In genomic region chr7:144239365-144239764, GRCh38 we compare ENCODE assay signal across 10 cellular contexts. TPM values are rescaled to one million over a fixed set of nuclear protein-coding genes. Genes with fewer than 3 reads are reported as not detected.
"Had no signal": no experiment of that assay in that cellular context is flagged by ENCODE, and none has a peak within 500 bp of the region (broad histone marks: within the 10 kb centered on the region; RNA-seq: fewer than 3 reads in every experiment).

TSS of gene OR2A42 (minus strand) at chr7:144239605. CDS start at chr7:144232843, 6,762 bp downstream.

RNA-seq across cellular contexts. Expression of gene OR2A42, which starts in this region (rescaled TPM):
- total RNA-seq: activated B cell treated with CpG ODN at 0.5 μM for 24 hours; activated CD4-positive, alpha-beta memory T cell treated with anti-CD3 and anti-CD28 coated beads for 36 hours; activated CD4-positive, alpha-beta memory T cell treated with anti-CD3 and anti-CD28 coated beads, Interleukin-2, amount 10 ng/mL, durations not matched to agents 7 days and 5 days; activated CD4-positive, alpha-beta T cell treated with anti-CD3 and anti-CD28 coated beads for 36 hours; activated CD4-positive, alpha-beta T cell treated with anti-CD3 and anti-CD28 coated beads, Interleukin-2, amount 10 ng/mL, durations not matched to agents 24 days and 14 days; activated CD8-positive, alpha-beta memory T cell treated with anti-CD3 and anti-CD28 coated beads for 36 hours; activated CD8-positive, alpha-beta memory T cell treated with anti-CD3 and anti-CD28 coated beads, Interleukin-2, amount 10 ng/mL, durations not matched to agents 7 days and 5 days; activated CD8-positive, alpha-beta T cell treated with anti-CD3 and anti-CD28 coated beads for 36 hours; activated CD8-positive, alpha-beta T cell treated with anti-CD3 and anti-CD28 coated beads, Interleukin-2, amount 10 ng/mL, durations not matched to agents 7 days and 5 days; T-helper 2 cell treated with Interferon-gamma antibody and Interleukin-4, amounts not matched to agents 100 ng/mL and 5 ng/mL, for 36 hours had no signal
